ENCODE assay signal across 1 cellular context in genomic region chrY:7557675-7558074, GRCh38.
TF ChIP-seq lines count a peak whose summit lies in the region.

No MANE protein-coding gene starts in this region.

TF ChIP-seq in HCT116, 20 proteins besides CTCF, POLR2A, EP300 and RAD21 (continued from another document):
- TF ChIP-seq REST (IDR thresholded peaks at IDR 0.05; ENCODE audit: low read depth) (no peak), JUND (IDR thresholded peaks at IDR 0.05) (no peak), SP1 (IDR thresholded peaks at IDR 0.05; ENCODE audit: low read depth) (no peak), CBX3 (IDR thresholded peaks at IDR 0.05; ENCODE audit: low read depth) (no peak), ZFX (IDR thresholded peaks at IDR 0.05) (no peak), ZNF274 (IDR thresholded peaks at IDR 0.05; ENCODE audit: low read depth, low read length) (no peak), MAX (IDR thresholded peaks at IDR 0.05) (no peak), ATF3 (IDR thresholded peaks at IDR 0.05) (no peak)
